In genomic region chr16:72832640-72833039, GRCh38 we compare ENCODE assay signal across 1 cellular context.
TF ChIP-seq lines count a peak whose summit lies in the region.

No MANE protein-coding gene starts in this region.

TF ChIP-seq in HepG2, 621 proteins besides CTCF, POLR2A, EP300 and RAD21 (continued from another document and continues in another):
- TF ChIP-seq KDM5B (CRISPR knock-in tag; IDR thresholded peaks at IDR 0.05; ENCODE audit: borderline replicate concordance) (no peak), NR2F2 (IDR thresholded peaks at IDR 0.05; ENCODE audit: borderline replicate concordance, low read depth) (no peak), ZBTB10 (CRISPR knock-in tag; IDR thresholded peaks at IDR 0.05; ENCODE audit: borderline replicate concordance) (no peak), IRF2 (CRISPR knock-in tag; IDR thresholded peaks at IDR 0.05) (peak; percentile 54; the same call in 1 of the 2 replicates), MED8 (CRISPR knock-in tag; IDR thresholded peaks at IDR 0.05; ENCODE audit: insufficient replicate concordance) (no peak), ZNF121 (CRISPR knock-in tag; IDR thresholded peaks at IDR 0.05) (no peak), NCOA5 (CRISPR knock-in tag; IDR thresholded peaks at IDR 0.05) (no peak), POGZ (CRISPR knock-in tag; IDR thresholded peaks at IDR 0.05) (no peak), ONECUT2 (CRISPR knock-in tag; IDR thresholded peaks at IDR 0.05) (no peak; the same call in 1 of the 2 replicates), DR1 (CRISPR knock-in tag; IDR thresholded peaks at IDR 0.05) (no peak), BATF2 (CRISPR knock-in tag; IDR thresholded peaks at IDR 0.05) (no peak), TOPORS (CRISPR knock-in tag; IDR thresholded peaks at IDR 0.05) (no peak), FOXK2 (IDR thresholded peaks at IDR 0.05) (no peak), ZNF501 (CRISPR knock-in tag; IDR thresholded peaks at IDR 0.05) (peak; percentile 46; the same call in 1 of the 2 replicates), SP1 (IDR thresholded peaks at IDR 0.05) (no peak), SP1 (CRISPR knock-in tag; IDR thresholded peaks at IDR 0.05) (no peak), HNF4G (IDR thresholded peaks at IDR 0.05; ENCODE audit: borderline replicate concordance, low read depth, low read length) (no peak), HNF4G (CRISPR knock-in tag; IDR thresholded peaks at IDR 0.05; ENCODE audit: borderline replicate concordance, low read depth) (no peak), ZSCAN31 (CRISPR knock-in tag; IDR thresholded peaks at IDR 0.05; ENCODE audit: low read depth) (no peak), ZFP90 (CRISPR knock-in tag; IDR thresholded peaks at IDR 0.05; ENCODE audit: borderline replicate concordance) (0 out of 2 replicates have a peak, but pooled peaks have one; percentile 24), ZBTB33 (CRISPR knock-in tag; IDR thresholded peaks at IDR 0.05) (peak; percentile 85), AHDC1 (CRISPR knock-in tag; IDR thresholded peaks at IDR 0.05; ENCODE audit: borderline replicate concordance) (no peak), ZNF720 (CRISPR knock-in tag; IDR thresholded peaks at IDR 0.05) (no peak), ZNF383 (CRISPR knock-in tag; IDR thresholded peaks at IDR 0.05; ENCODE audit: borderline replicate concordance) (no peak), KLF12 (CRISPR knock-in tag; IDR thresholded peaks at IDR 0.05; ENCODE audit: borderline replicate concordance) (no peak), ZBTB39 (CRISPR knock-in tag; IDR thresholded peaks at IDR 0.05) (no peak), ZNF816 (CRISPR knock-in tag; IDR thresholded peaks at IDR 0.05; ENCODE audit: borderline replicate concordance) (no peak), ZBTB8A (CRISPR knock-in tag; IDR thresholded peaks at IDR 0.05; ENCODE audit: borderline replicate concordance, low read depth) (no peak), ZNF784 (CRISPR knock-in tag; IDR thresholded peaks at IDR 0.05; ENCODE audit: borderline replicate concordance) (no peak), SMAD9 (CRISPR knock-in tag; IDR thresholded peaks at IDR 0.05) (0 out of 2 replicates have a peak, but pooled peaks have one; percentile 69), GTF2F1 (IDR thresholded peaks at IDR 0.05; ENCODE audit: low read length) (no peak), STAT5B (CRISPR knock-in tag; IDR thresholded peaks at IDR 0.05) (no peak), ZNF775 (CRISPR knock-in tag; IDR thresholded peaks at IDR 0.05; ENCODE audit: borderline replicate concordance) (no peak), GATAD2A (CRISPR knock-in tag; IDR thresholded peaks at IDR 0.05) (peak; percentile 62), ZBTB21 (CRISPR knock-in tag; IDR thresholded peaks at IDR 0.05) (no peak), SMAD1 (CRISPR knock-in tag; IDR thresholded peaks at IDR 0.05; ENCODE audit: borderline replicate concordance, low read depth) (no peak), HDAC2 (CRISPR knock-in tag; IDR thresholded peaks at IDR 0.05) (no peak; the same call in 1 of the 2 replicates), MYNN (CRISPR knock-in tag; IDR thresholded peaks at IDR 0.05; ENCODE audit: low read depth) (no peak), RARG (CRISPR knock-in tag; IDR thresholded peaks at IDR 0.05; ENCODE audit: low read depth) (no peak), NFKB2 (CRISPR knock-in tag; IDR thresholded peaks at IDR 0.05; ENCODE audit: borderline replicate concordance) (no peak), ZSCAN25 (CRISPR knock-in tag; IDR thresholded peaks at IDR 0.05) (no peak), RCOR2 (CRISPR knock-in tag; IDR thresholded peaks at IDR 0.05) (no peak), ZNF512 (CRISPR knock-in tag; IDR thresholded peaks at IDR 0.05) (no peak), PLRG1 (conservative IDR thresholded peaks at IDR 0.05) (no peak), ZFP36L1 (CRISPR knock-in tag; IDR thresholded peaks at IDR 0.05) (no peak), ZEB1 (IDR thresholded peaks at IDR 0.05; ENCODE audit: insufficient replicate concordance, low read depth) (no peak), ZNF674 (CRISPR knock-in tag; IDR thresholded peaks at IDR 0.05; ENCODE audit: low read depth) (no peak), PRDM15 (CRISPR knock-in tag; IDR thresholded peaks at IDR 0.05) (no peak), HNRNPL (IDR thresholded peaks at IDR 0.05; ENCODE audit: low read depth, low read length) (no peak), TAF15 (IDR thresholded peaks at IDR 0.05; ENCODE audit: low read depth, low read length, poor library complexity, severe bottlenecking) (no peak), ZNF780A (CRISPR knock-in tag; IDR thresholded peaks at IDR 0.05) (no peak)
